Comparison of ENCODE assay signal across 15 cellular contexts in the genomic region with DNA sequence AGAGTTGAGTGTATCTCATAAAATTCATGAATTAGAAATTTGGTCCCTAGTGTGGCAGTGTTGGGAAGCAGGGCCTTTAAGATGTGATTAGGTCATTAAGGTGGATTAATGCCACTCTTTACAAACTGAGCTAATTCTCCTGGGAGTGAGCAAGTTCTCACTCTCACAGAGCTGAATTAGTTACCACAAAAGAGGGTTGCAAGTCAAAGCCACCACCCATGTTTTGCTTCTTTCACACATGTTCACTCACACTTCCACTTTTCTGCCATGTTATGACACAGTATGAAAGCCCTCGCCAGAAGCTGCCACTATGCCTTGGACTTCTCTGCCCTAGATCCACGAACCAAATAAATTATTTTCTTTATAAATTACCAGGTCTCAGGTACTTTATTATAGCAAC.
A peak's percentile ranks its signal among the peaks of the same experiment; 100 is the strongest.
DNase-seq lines count a peak whose midpoint lies in the region; ATAC-seq lines count a peak whose summit lies in the region.
"Had no signal": no experiment of that assay in that cellular context is flagged by ENCODE, and none has a peak within 500 bp of the region (broad histone marks: within the 10 kb centered on the region; RNA-seq: fewer than 3 reads in every experiment).

No MANE protein-coding gene starts in this region.

- no peaks in the 10 kb centered on the region for H3K9me3 Mint-ChIP-seq in activated CD4-positive, alpha-beta T cell treated with anti-CD3 and anti-CD28 coated beads, Interleukin-2, amount 10 ng/mL, durations not matched to agents 7 days and 5 days
- H3K9me3 Mint-ChIP-seq: activated naive CD8-positive, alpha-beta T cell treated with anti-CD3 and anti-CD28 coated beads for 36 hours had no signal

- H3K4me1 Mint-ChIP-seq in activated CD4-positive, alpha-beta T cell treated with anti-CD3 and anti-CD28 coated beads, Interleukin-2, amount 10 ng/mL, durations not matched to agents 7 days and 5 days = no peaks in the 10 kb centered on the region
- H3K4me1 Mint-ChIP-seq: activated naive CD8-positive, alpha-beta T cell treated with anti-CD3 and anti-CD28 coated beads for 36 hours; B cell; naive B cell had no signal

- CTCF ChIA-PET in activated CD4-positive, alpha-beta T cell treated with anti-CD3 and anti-CD28 coated beads, Interleukin-2, amount 10 ng/mL, durations not matched to agents 7 days and 5 days (lab: Charles Lee) = no interaction called here

- no peak overlapping the region for H3K4me3 Mint-ChIP-seq in activated CD4-positive, alpha-beta T cell treated with anti-CD3 and anti-CD28 coated beads, Interleukin-2, amount 10 ng/mL, durations not matched to agents 7 days and 5 days
- H3K4me3 Mint-ChIP-seq: activated CD8-positive, alpha-beta T cell treated with anti-CD3 and anti-CD28 coated beads, Interleukin-2, amount 10 ng/mL, durations not matched to agents 7 days and 5 days; activated naive CD8-positive, alpha-beta T cell treated with anti-CD3 and anti-CD28 coated beads for 36 hours; B cell; naive B cell had no signal

- H3K27me3 Mint-ChIP-seq in activated CD4-positive, alpha-beta T cell treated with anti-CD3 and anti-CD28 coated beads, Interleukin-2, amount 10 ng/mL, durations not matched to agents 7 days and 5 days = peaks cover 5% of the 10 kb centered on the region
- H3K27me3 Mint-ChIP-seq: activated naive CD8-positive, alpha-beta T cell treated with anti-CD3 and anti-CD28 coated beads for 36 hours; B cell; naive B cell had no signal

- H3K27ac Mint-ChIP-seq in activated CD4-positive, alpha-beta T cell treated with anti-CD3 and anti-CD28 coated beads, Interleukin-2, amount 10 ng/mL, durations not matched to agents 7 days and 5 days = no peak overlapping the region
- H3K27ac Mint-ChIP-seq: activated CD8-positive, alpha-beta T cell treated with anti-CD3 and anti-CD28 coated beads, Interleukin-2, amount 10 ng/mL, durations not matched to agents 7 days and 5 days; activated naive CD8-positive, alpha-beta T cell treated with anti-CD3 and anti-CD28 coated beads for 36 hours; B cell had no signal

- DNase-seq in A172 (ENCODE audit: low spot score) (no peak), DMS53 (lab: John Stamatoyannopoulos, UW) (no peak)
- DNase-seq in activated CD4-positive, alpha-beta T cell treated with anti-CD3 and anti-CD28 coated beads, Interleukin-2, amount 10 ng/mL, durations not matched to agents 7 days and 5 days = no peak
- no peak for DNase-seq in stimulated activated CD4-positive, alpha-beta T cell treated with anti-CD3 and anti-CD28 coated beads, Interleukin-2, amount 100 ng/mL, for 24 hours
- DNase-seq: activated CD8-positive, alpha-beta T cell treated with anti-CD3 and anti-CD28 coated beads, Interleukin-2, amount 10 ng/mL, durations not matched to agents 7 days and 5 days; activated naive CD8-positive, alpha-beta T cell treated with anti-CD3 and anti-CD28 coated beads for 36 hours; naive B cell; NK-92 treated with Interleukin-12 subunit alpha and Interleukin-12 subunit beta, amount 100 ng/mL, for 24 hours; spleen had no signal

- POLR2A ChIA-PET in activated CD4-positive, alpha-beta T cell treated with anti-CD3 and anti-CD28 coated beads, Interleukin-2, amount 10 ng/mL, durations not matched to agents 7 days and 5 days (lab: Charles Lee) = no interaction called here

- H3K36me3 Mint-ChIP-seq in activated CD4-positive, alpha-beta T cell treated with anti-CD3 and anti-CD28 coated beads, Interleukin-2, amount 10 ng/mL, durations not matched to agents 7 days and 5 days (ENCODE audit: low read depth) = no peaks in the 10 kb centered on the region
- H3K36me3 Mint-ChIP-seq: activated naive CD8-positive, alpha-beta T cell treated with anti-CD3 and anti-CD28 coated beads for 36 hours; naive B cell had no signal

- ATAC-seq in GM18508 (IDR thresholded peaks at IDR 0.05; ENCODE audit: insufficient read depth, unreplicated experiment) (peak; percentile 98), GM21360 (IDR thresholded peaks at IDR 0.05; ENCODE audit: unreplicated experiment) (peak; percentile 92), HG02973 (IDR thresholded peaks at IDR 0.05; ENCODE audit: unreplicated experiment) (peak; percentile 82), HG03575 (IDR thresholded peaks at IDR 0.05; ENCODE audit: extremely low read depth, insufficient number of reproducible peaks, low FRiP score, unreplicated experiment) (peak; percentile 83)
- ATAC-seq: activated CD8-positive, alpha-beta T cell treated with anti-CD3 and anti-CD28 coated beads, Interleukin-2, amount 10 ng/mL, durations not matched to agents 7 days and 5 days; HCT116 had no signal
